In genomic region chr14:102923201-102923919, GRCh38 we compare ENCODE assay signal across 9 cellular contexts. TPM values are rescaled to one million over a fixed set of nuclear protein-coding genes. Genes with fewer than 3 reads are reported as not detected.
DNase-seq lines count a peak whose midpoint lies in the region; ATAC-seq and TF ChIP-seq lines count a peak whose summit lies in the region.
"Had no signal": no experiment of that assay in that cellular context is flagged by ENCODE, and none has a peak within 500 bp of the region (broad histone marks: within the 10 kb centered on the region; RNA-seq: fewer than 3 reads in every experiment).

No MANE protein-coding gene starts in this region.

- DNase-seq in GM06990 (ENCODE audit: extremely low read depth, insufficient read length), result no peak
- DNase-seq in Panc1 (ENCODE audit: low read depth, low spot score), result no peak
- no peak for DNase-seq in fibroblast of lung (ENCODE audit: low read depth in 2 of 2)
- no peak for DNase-seq in sigmoid colon
- no peak for DNase-seq in SW 1271 (lab: John Stamatoyannopoulos, UW)
- DNase-seq in adrenal gland, result no peak
- DNase-seq: anterior cingulate cortex, islet precursor cell had no signal

- no peaks in the 10 kb centered on the region for H3K9me3 ChIP-seq in Panc1 (ENCODE audit: control insufficient read depth, insufficient read depth, low read depth, low read length)
- no peaks in the 10 kb centered on the region for H3K9me3 ChIP-seq in fibroblast of lung (ENCODE audit: control insufficient read depth, insufficient read depth, low read depth, low read length)
- no peaks in the 10 kb centered on the region for H3K9me3 ChIP-seq in sigmoid colon
- H3K9me3 ChIP-seq in adrenal gland (replicated peaks in 1 of 3), result no peaks in the 10 kb centered on the region

- TF ChIP-seq CTCF in GM06990 (IDR thresholded peaks at IDR 0.05; ENCODE audit: insufficient read depth, low read length, poor library complexity, severe bottlenecking), result no peak
- no peak for TF ChIP-seq CTCF in Panc1 (IDR thresholded peaks at IDR 0.05)
- TF ChIP-seq CTCF in fibroblast of lung (conservative IDR thresholded peaks at IDR 0.05 in 1 of 2, IDR thresholded peaks at IDR 0.05 in 1 of 2; ENCODE audit: low read depth in 1 of 2, low read length in 2 of 2), result no peak
- TF ChIP-seq CTCF in sigmoid colon (IDR thresholded peaks at IDR 0.05), result no peak
- no peak for TF ChIP-seq CTCF in adrenal gland (IDR thresholded peaks at IDR 0.05)

- 7 to 10% methylated on average over 53 of the region's 53 CpGs for WGBS in sigmoid colon, 2 donors
- 6 to 12% (median 8%) methylated on average over 26 to 53 of the region's 53 CpGs; no CpG with 5 or more reads in 1 of the 4 donors for WGBS in adrenal gland, 4 donors

- TF ChIP-seq EP300 in sigmoid colon (IDR thresholded peaks at IDR 0.05), result no peak

- H3K27ac ChIP-seq in Panc1 (ENCODE audit: low read length), result no peak overlapping the region
- H3K27ac ChIP-seq in fibroblast of lung (ENCODE audit: insufficient read depth, low read length), result no peak overlapping the region
- no peak overlapping the region for H3K27ac ChIP-seq in sigmoid colon
- H3K27ac ChIP-seq in adrenal gland, result no peak overlapping the region

- no TSS peak for BruUV-seq in Panc1 (replicated peaks; lab: Mats Ljungman, UMichigan)

- ATAC-seq in Panc1 (peak; percentile 46), HG03159 (IDR thresholded peaks at IDR 0.05; ENCODE audit: unreplicated experiment) (no peak)

- H3K4me1 ChIP-seq in Panc1 (ENCODE audit: control insufficient read depth, insufficient read depth, low read length), result peaks cover 2% of the 10 kb centered on the region; the same call in 1 of the 2 replicates
- no peaks in the 10 kb centered on the region for H3K4me1 ChIP-seq in fibroblast of lung (ENCODE audit: control insufficient read depth, extremely low read depth, insufficient read depth, low read length)
- peaks cover 0 to 18% (median 15%) of the 10 kb centered on the region in 4 donors for H3K4me1 ChIP-seq in sigmoid colon
- peaks cover 0 to 15% of the 10 kb centered on the region in 2 donors for H3K4me1 ChIP-seq in adrenal gland (replicated peaks in 1 of 2)

- H3K9ac ChIP-seq in fibroblast of lung (ENCODE audit: insufficient read depth, low read length), result no peak overlapping the region

- H2AFZ ChIP-seq in fibroblast of lung (ENCODE audit: low read length), result no peak overlapping the region

- CTCF ChIA-PET in Panc1 (lab: Charles Lee), result no interaction called here

- H3K27me3 ChIP-seq in GM06990 (replicated peaks; ENCODE audit: control insufficient read depth, insufficient read depth, low read length) (peaks cover 1% of the 10 kb centered on the region; the same call in 1 of the 2 replicates), Panc1 (ENCODE audit: control insufficient read depth, insufficient read depth, low read length) (no peaks in the 10 kb centered on the region), fibroblast of lung (ENCODE audit: control insufficient read depth, insufficient read depth, low read length) (peaks cover 44% of the 10 kb centered on the region), sigmoid colon (peaks cover 26 to 58% (median 43%) of the 10 kb centered on the region in 3 donors), adrenal gland (peaks cover 3% of the 10 kb centered on the region)

- in situ Hi-C loops in Panc1 (cut with HindIII; ENCODE audit: low pct_unique_long_range_greater_than_20kb, low sequenced_read_pairs), result no loop called here

- intact Hi-C loops in Panc1 (cut with micrococcal nuclease; ENCODE audit: unreplicated experiment) (no loop called here), sigmoid colon (cut with DNase I) (no loop called here), adrenal gland (cut with DNase I) (no loop called here)

- H3K36me3 ChIP-seq in GM06990 (ENCODE audit: control insufficient read depth, insufficient read depth, low read length) (no peaks in the 10 kb centered on the region), Panc1 (ENCODE audit: control insufficient read depth, insufficient read depth, low read length) (no peaks in the 10 kb centered on the region), fibroblast of lung (ENCODE audit: control insufficient read depth, insufficient read depth, low read length) (no peaks in the 10 kb centered on the region), sigmoid colon (no peaks in the 10 kb centered on the region), adrenal gland (replicated peaks in 1 of 2) (no peaks in the 10 kb centered on the region)

- H3K4me2 ChIP-seq in fibroblast of lung (ENCODE audit: extremely low read depth, insufficient read depth, low read length), result peak overlapping the region; percentile 35

- TF ChIP-seq POLR2A in sigmoid colon (IDR thresholded peaks at IDR 0.05) (no peak), adrenal gland (IDR thresholded peaks at IDR 0.05) (no peak)

- H3K79me2 ChIP-seq in fibroblast of lung (ENCODE audit: control insufficient read depth, insufficient read depth, low read length), result no peaks in the 10 kb centered on the region

- H4K20me1 ChIP-seq in fibroblast of lung (ENCODE audit: control insufficient read depth, extremely low read depth, insufficient read depth, low read length), result no peaks in the 10 kb centered on the region

- peak overlapping the region; percentile 21 for H3K4me3 ChIP-seq in GM06990 (replicated peaks; ENCODE audit: low read depth, low read length)
- H3K4me3 ChIP-seq in Panc1 (ENCODE audit: low read depth in 2 of 2, low read length in 2 of 2), result peak overlapping the region; percentile 26 to 31
- peak overlapping the region in 1 of 4 experiments; percentile 32 for H3K4me3 ChIP-seq in fibroblast of lung (replicated peaks in 1 of 4; ENCODE audit: control extremely low read depth in 1 of 4, insufficient read depth in 1 of 4, low read depth in 3 of 4, low read length in 4 of 4)
- H3K4me3 ChIP-seq in sigmoid colon, result peak overlapping the region in 3 of 4 donors; percentile 14 to 29 (median 23)
- no peak overlapping the region for H3K4me3 ChIP-seq in adrenal gland

- POLR2A ChIA-PET in Panc1 (lab: Charles Lee), result no interaction called here

RNA-seq across cellular contexts. Expression of gene AMN, which starts 0.9 kb away (rescaled TPM):
- 0.44 TPM for total RNA-seq in Panc1 (2021; ENCODE audit: unreplicated experiment)
- 0.97 TPM for polyA plus RNA-seq in Panc1 (2012; ENCODE audit: insufficient read length)
- under 0.01 TPM in 2 replicates for total RNA-seq in fibroblast of lung
- not detected in 2 replicates for polyA plus RNA-seq in fibroblast of lung
- polyA plus RNA-seq in fibroblast of lung (2012), result 0.09 TPM in 1 of 2 replicates, not detected in the other
- polyA minus RNA-seq in fibroblast of lung (ENCODE audit: low replicate concordance), result not detected in 2 replicates
- total RNA-seq in sigmoid colon, result not detected
- 10 to 100 TPM; 42.0 to 78.1 (median 43.0) TPM for polyA plus RNA-seq in sigmoid colon
- total RNA-seq in adrenal gland, result under 1 TPM in 5 of 8 donors, not detected in 3; 0.07 to 0.65 (median 0.34) TPM
- 1 to 10 TPM in 1 of 3 donors, under 1 TPM in 1, not detected in 1; 0.48 to 3.6 TPM for polyA plus RNA-seq in adrenal gland

Comparison
In these comparisons a context has a peak if more than half of its experiments do, and no peak if none do; other contexts are left out.
1. H3K4me3 ChIP-seq: peak in GM06990 (single experiment), Panc1 (2 of 2) and sigmoid colon (3 of 4); none in adrenal gland (0 of 4).